7 cellular contexts compared by ENCODE assay signal in genomic region chr3:70731046-70731445, GRCh38.
"Had no signal": no experiment of that assay in that cellular context is flagged by ENCODE, and none has a peak within 500 bp of the region (broad histone marks: within the 10 kb centered on the region; RNA-seq: fewer than 3 reads in every experiment).

No MANE protein-coding gene starts in this region.

- H3K27ac ChIP-seq: HL-60 had no signal

- H3K4me3 Mint-ChIP-seq: HFFc6 had no signal

- H3K27ac Mint-ChIP-seq: HFFc6 had no signal

- FAIRE-seq: HepG2, K562 had no signal

- H3K4me3 ChIP-seq: HAP-1, K562 had no signal

- H3K36me3 ChIP-seq: HAP-1 had no signal

- DNase-seq: GOT3, H7, HFFc6 had no signal

- H3K9me3 Mint-ChIP-seq: HFFc6 had no signal

- H3K9me3 ChIP-seq: HAP-1 had no signal
